ENCODE assay signal across 1 cellular context in genomic region chr7:150955519-150956394, GRCh38.
TF ChIP-seq lines count a peak whose summit lies in the region.

No MANE protein-coding gene starts in this region.

TF ChIP-seq in WTC11, 78 proteins besides CTCF, POLR2A, EP300 and RAD21 (continued from another document):
- TF ChIP-seq ATF2 (CRISPR knock-in tag; IDR thresholded peaks at IDR 0.05; ENCODE audit: borderline replicate concordance, low read depth) (no peak), ZNF423 (CRISPR knock-in tag; IDR thresholded peaks at IDR 0.05) (no peak), NR1H2 (CRISPR knock-in tag; IDR thresholded peaks at IDR 0.05) (no peak), SOX15 (CRISPR knock-in tag; IDR thresholded peaks at IDR 0.05) (no peak), SMAD4 (CRISPR knock-in tag; IDR thresholded peaks at IDR 0.05) (no peak), HMGXB4 (CRISPR knock-in tag; IDR thresholded peaks at IDR 0.05) (no peak), AFF4 (CRISPR knock-in tag; IDR thresholded peaks at IDR 0.05; ENCODE audit: borderline replicate concordance) (no peak), CREM (CRISPR knock-in tag; IDR thresholded peaks at IDR 0.05) (no peak), ZNF121 (CRISPR knock-in tag; IDR thresholded peaks at IDR 0.05) (no peak)
